Comparison of ENCODE assay signal across 13 cellular contexts in the genomic region with DNA sequence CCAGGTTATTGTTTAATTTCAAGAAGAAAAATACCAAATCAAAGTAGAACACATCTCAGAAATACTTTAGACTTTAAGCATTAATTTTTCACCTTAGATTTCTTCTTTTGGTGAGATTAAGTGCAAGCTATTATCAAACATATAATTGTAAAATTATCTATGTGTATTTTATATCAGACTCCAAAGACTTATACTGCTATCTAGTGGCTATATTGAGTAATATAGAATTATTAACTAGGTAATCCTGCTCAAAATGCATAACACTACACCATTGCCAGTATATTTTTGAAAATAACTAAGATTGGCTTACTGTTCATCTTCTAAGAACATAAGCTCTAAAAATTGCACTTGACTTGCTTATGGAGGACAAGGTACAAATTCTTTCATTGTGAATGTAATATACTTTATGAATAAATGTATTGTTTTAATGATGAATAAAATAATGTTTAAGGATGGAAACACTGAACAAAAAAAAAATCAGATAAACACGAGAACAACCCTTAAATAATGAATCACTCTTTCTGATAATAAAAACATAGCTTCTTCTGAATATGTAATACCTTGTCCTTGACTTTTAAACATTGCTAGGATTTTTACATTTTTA.
DNase-seq lines count a peak whose midpoint lies in the region; ATAC-seq and TF ChIP-seq lines count a peak whose summit lies in the region.
"Had no signal": no experiment of that assay in that cellular context is flagged by ENCODE, and none has a peak within 500 bp of the region (broad histone marks: within the 10 kb centered on the region; RNA-seq: fewer than 3 reads in every experiment).

No MANE protein-coding gene starts in this region.

- no peaks in the 10 kb centered on the region for H3K9me3 ChIP-seq in MM.1S (replicated peaks; ENCODE audit: insufficient read depth, low read length)
- H3K9me3 ChIP-seq in osteoblast (ENCODE audit: low read depth, low read length) = no peaks in the 10 kb centered on the region
- no peaks in the 10 kb centered on the region for H3K9me3 ChIP-seq in gastroesophageal sphincter
- H3K9me3 ChIP-seq: MG63, vagina had no signal

- H3K79me2 ChIP-seq in MM.1S (ENCODE audit: low read length) = no peaks in the 10 kb centered on the region
- no peaks in the 10 kb centered on the region for H3K79me2 ChIP-seq in osteoblast (ENCODE audit: insufficient read depth, low read length)

- ATAC-seq in GM18502 (IDR thresholded peaks at IDR 0.05; ENCODE audit: poor library complexity, unreplicated experiment) (no peak), gastroesophageal sphincter (no peak)

- H3K36me3 Mint-ChIP-seq in brain (no peaks in the 10 kb centered on the region), glutamatergic neuron (ENCODE audit: unreplicated experiment) (peaks cover 9% of the 10 kb centered on the region)
- H3K36me3 Mint-ChIP-seq: activated naive CD8-positive, alpha-beta T cell treated with anti-CD3 and anti-CD28 coated beads for 36 hours; CD8-positive, alpha-beta memory T cell had no signal

- TF ChIP-seq CTCF in MM.1S (IDR thresholded peaks at IDR 0.05; ENCODE audit: low read length) (peak; percentile 37), brain (conservative IDR thresholded peaks at IDR 0.05) (peak; percentile 69 to 75), osteoblast (IDR thresholded peaks at IDR 0.05; ENCODE audit: extremely low read depth, low read depth, low read length) (peak; percentile 55), glutamatergic neuron (IDR thresholded peaks at IDR 0.05; ENCODE audit: partially characterized antibody, unreplicated experiment) (no peak), gastroesophageal sphincter (IDR thresholded peaks at IDR 0.05) (no peak)

- H3K4me3 Mint-ChIP-seq in brain = no peak overlapping the region
- no peak overlapping the region for H3K4me3 Mint-ChIP-seq in glutamatergic neuron (ENCODE audit: unreplicated experiment)
- H3K4me3 Mint-ChIP-seq: activated naive CD8-positive, alpha-beta T cell treated with anti-CD3 and anti-CD28 coated beads for 36 hours; CD8-positive, alpha-beta memory T cell; nephron progenitor cell had no signal

- H3K36me3 ChIP-seq in MM.1S (replicated peaks; ENCODE audit: insufficient read depth, low read length) (no peaks in the 10 kb centered on the region), osteoblast (ENCODE audit: insufficient read depth, low read length) (no peaks in the 10 kb centered on the region), gastroesophageal sphincter (no peaks in the 10 kb centered on the region)
- H3K36me3 ChIP-seq: MG63, vagina had no signal

- H3K27me3 Mint-ChIP-seq in brain (peaks cover 2% of the 10 kb centered on the region), glutamatergic neuron (ENCODE audit: unreplicated experiment) (no peaks in the 10 kb centered on the region)

- no peak overlapping the region for H3K9ac ChIP-seq in MM.1S (ENCODE audit: low read length)

- H3K4me2 ChIP-seq in MM.1S (ENCODE audit: low read depth, low read length) (no peak overlapping the region), osteoblast (ENCODE audit: insufficient read depth, low read length) (no peak overlapping the region)

- no peak for TF ChIP-seq POLR2A in gastroesophageal sphincter (IDR thresholded peaks at IDR 0.05)

- H3F3A ChIP-seq in MM.1S (ENCODE audit: insufficient read depth, low read length) = no peaks in the 10 kb centered on the region

- H3K27ac Mint-ChIP-seq in brain = no peak overlapping the region
- no peak overlapping the region for H3K27ac Mint-ChIP-seq in glutamatergic neuron (ENCODE audit: unreplicated experiment)
- H3K27ac Mint-ChIP-seq: activated naive CD8-positive, alpha-beta T cell treated with anti-CD3 and anti-CD28 coated beads for 36 hours; CD8-positive, alpha-beta memory T cell; nephron progenitor cell had no signal

- H4K20me1 ChIP-seq in MM.1S (ENCODE audit: insufficient read depth, low read length) (no peaks in the 10 kb centered on the region), osteoblast (ENCODE audit: insufficient read depth, low read length) (no peaks in the 10 kb centered on the region)

- no peak overlapping the region for H3K4me3 ChIP-seq in MM.1S (ENCODE audit: low read length)
- H3K4me3 ChIP-seq in osteoblast (ENCODE audit: insufficient read depth, low read length) = no peak overlapping the region
- H3K4me3 ChIP-seq in gastroesophageal sphincter = no peak overlapping the region
- H3K4me3 ChIP-seq: MG63, vagina had no signal

- H2AFZ ChIP-seq in MM.1S (ENCODE audit: low read length) (no peak overlapping the region), osteoblast (ENCODE audit: low read length) (no peak overlapping the region)

- no peaks in the 10 kb centered on the region for H3K9me2 ChIP-seq in MM.1S (replicated peaks; ENCODE audit: insufficient read depth, low read length)

- H3K9me3 Mint-ChIP-seq in brain (peaks cover 3 to 9% (median 7%) of the 10 kb centered on the region in 5 experiments), glutamatergic neuron (ENCODE audit: unreplicated experiment) (no peaks in the 10 kb centered on the region)

- peak; percentile 32 for DNase-seq in NOMO-1 treated with DMSO at 0.1 percent for 48 hours (lab: John Stamatoyannopoulos, UW; ENCODE audit: unreplicated experiment)
- no peak for DNase-seq in NOMO-1 treated with dmso at 0.1 percent for 144 hours (lab: John Stamatoyannopoulos, UW; ENCODE audit: unreplicated experiment)
- DNase-seq in MM.1S = peak; percentile 22
- DNase-seq in osteoblast (ENCODE audit: insufficient read length, low spot score, missing footprints) = no peak
- DNase-seq in glutamatergic neuron = no peak
- DNase-seq: activated naive CD8-positive, alpha-beta T cell treated with anti-CD3 and anti-CD28 coated beads for 36 hours; CD8-positive, alpha-beta memory T cell; MG63; nephron progenitor cell had no signal

- no peaks in the 10 kb centered on the region for H3K4me1 ChIP-seq in MM.1S (ENCODE audit: low read length)
- no peaks in the 10 kb centered on the region for H3K4me1 ChIP-seq in osteoblast (ENCODE audit: insufficient read depth, low read length)
- H3K4me1 ChIP-seq in gastroesophageal sphincter = no peaks in the 10 kb centered on the region
- H3K4me1 ChIP-seq: vagina had no signal

- 44 to 52% methylated on average over 1 of the region's 1 CpG for WGBS in gastroesophageal sphincter (ENCODE audit: low coverage in 1 of 2), 2 donors

- H3K4me1 Mint-ChIP-seq in brain (no peaks in the 10 kb centered on the region), glutamatergic neuron (ENCODE audit: low read depth, unreplicated experiment) (no peaks in the 10 kb centered on the region)
- H3K4me1 Mint-ChIP-seq: CD8-positive, alpha-beta memory T cell had no signal

- no peaks in the 10 kb centered on the region for H3K27me3 ChIP-seq in MM.1S (replicated peaks; ENCODE audit: insufficient read depth, low read length)
- H3K27me3 ChIP-seq in osteoblast (ENCODE audit: insufficient read depth, low read length) = no peaks in the 10 kb centered on the region
- H3K27me3 ChIP-seq in gastroesophageal sphincter = no peaks in the 10 kb centered on the region
- H3K27me3 ChIP-seq: MG63, vagina had no signal

- no peak for TF ChIP-seq EP300 in gastroesophageal sphincter (IDR thresholded peaks at IDR 0.05)

- H3K27ac ChIP-seq in MM.1S (ENCODE audit: low read length) (no peak overlapping the region), osteoblast (ENCODE audit: low read depth, low read length) (no peak overlapping the region), gastroesophageal sphincter (no peak overlapping the region)
- H3K27ac ChIP-seq: vagina had no signal

Comparison
In these comparisons a context has a peak if more than half of its experiments do, and no peak if none do; other contexts are left out.
1. DNase-seq: peak in NOMO-1 treated with DMSO at 0.1 percent for 48 hours (single experiment) and MM.1S (single experiment); none in NOMO-1 treated with dmso at 0.1 percent for 144 hours (single experiment), osteoblast (single experiment) and glutamatergic neuron (single experiment).
2. CTCF ChIP-seq: peak in MM.1S (single experiment), brain (2 of 2) and osteoblast (single experiment); none in glutamatergic neuron (single experiment) and gastroesophageal sphincter (0 of 4).